ENCODE assay signal across 15 cellular contexts in genomic region chr17:43871947-43872690, GRCh38. TPM values are rescaled to one million over a fixed set of nuclear protein-coding genes. Genes with fewer than 3 reads are reported as not detected.
DNase-seq lines count a peak whose midpoint lies in the region; ATAC-seq, FAIRE-seq and TF ChIP-seq lines count a peak whose summit lies in the region.
"Had no signal": no experiment of that assay in that cellular context is flagged by ENCODE, and none has a peak within 500 bp of the region (broad histone marks: within the 10 kb centered on the region; RNA-seq: fewer than 3 reads in every experiment).

No MANE protein-coding gene starts in this region.

- no peak for ATAC-seq in A549
- ATAC-seq in HG03442 (IDR thresholded peaks at IDR 0.05; ENCODE audit: unreplicated experiment), result no peak
- ATAC-seq: T-cell had no signal

- no peak overlapping the region for H3K14ac ChIP-seq in mesenchymal stem cell (ENCODE audit: low read length in 2 of 2)

- no peaks in the 10 kb centered on the region for H3K36me3 ChIP-seq in MM.1S (replicated peaks; ENCODE audit: insufficient read depth, low read length)
- H3K36me3 ChIP-seq in bronchial epithelial cell (ENCODE audit: control insufficient read depth, insufficient read depth, low read length), result no peaks in the 10 kb centered on the region
- H3K36me3 ChIP-seq in mesenchymal stem cell (ENCODE audit: control insufficient read depth in 1 of 2, insufficient read depth in 2 of 2, low read depth in 1 of 2, low read length in 2 of 2), result no peaks in the 10 kb centered on the region
- H3K36me3 ChIP-seq in esophagus squamous epithelium, result no peaks in the 10 kb centered on the region

- no peak overlapping the region for H2AK5ac ChIP-seq in mesenchymal stem cell (ENCODE audit: low read length, severe bottlenecking)

- FAIRE-seq in A549 (lab: Jason Lieb, UNC) (no peak), bronchial epithelial cell (lab: Jason Lieb, UNC) (no peak)
- FAIRE-seq: endometrium, urothelium cell line had no signal

- POLR2A ChIA-PET in A549 (lab: Yijun Ruan, JAX), result no interaction called here

- H3K9me3 ChIP-seq in A549 (no peaks in the 10 kb centered on the region), MM.1S (replicated peaks; ENCODE audit: insufficient read depth, low read length) (no peaks in the 10 kb centered on the region), mesenchymal stem cell (ENCODE audit: control insufficient read depth, low read length) (no peaks in the 10 kb centered on the region), esophagus squamous epithelium (no peaks in the 10 kb centered on the region)
- H3K9me3 ChIP-seq: heart right ventricle had no signal

- peak overlapping the region; percentile 34; the same call in 2 of the 3 replicates for H3K4me2 ChIP-seq in A549
- H3K4me2 ChIP-seq in MM.1S (ENCODE audit: low read depth, low read length), result peak overlapping the region; percentile 62
- no peak overlapping the region for H3K4me2 ChIP-seq in mesenchymal stem cell (ENCODE audit: low read length, poor library complexity, severe bottlenecking)

- CTCF ChIA-PET in A549 (lab: Yijun Ruan, JAX), result interaction anchor here (1.3 to 1.8 kb wide), 3 partner anchors 31 to 169 kb away, joined by 3 to 5 read pairs (median 4); no protein-coding TSS in a partner anchor

- H3K27ac ChIP-seq in A549 (no peak overlapping the region), MM.1S (ENCODE audit: low read length) (no peak overlapping the region), mesenchymal stem cell (ENCODE audit: low read length, poor library complexity, severe bottlenecking) (no peak overlapping the region), esophagus squamous epithelium (no peak overlapping the region)

- no peak for TF ChIP-seq EP300 in A549 (IDR thresholded peaks at IDR 0.05)

- no peaks in the 10 kb centered on the region for H4K20me1 ChIP-seq in MM.1S (ENCODE audit: insufficient read depth, low read length)

- no peaks in the 10 kb centered on the region for H3K79me1 ChIP-seq in mesenchymal stem cell (replicated peaks; ENCODE audit: low read length, poor library complexity, severe bottlenecking)

- peak overlapping the region in 1 of 2 experiments; percentile 34 for H3K23ac ChIP-seq in mesenchymal stem cell (ENCODE audit: low read length in 2 of 2)

- H3F3A ChIP-seq in MM.1S (ENCODE audit: insufficient read depth, low read length), result no peaks in the 10 kb centered on the region

- no peaks in the 10 kb centered on the region for H3K9me2 ChIP-seq in MM.1S (replicated peaks; ENCODE audit: insufficient read depth, low read length)

- H2BK120ac ChIP-seq in mesenchymal stem cell (ENCODE audit: low read depth, low read length), result no peak overlapping the region

- DNase-seq in A549 (ENCODE audit: low read depth in 1 of 2, low spot score in 1 of 2) (no peak), MM.1S (no peak), bronchial epithelial cell (ENCODE audit: low read depth) (peak; percentile 34), mesenchymal stem cell (no peak), esophagus squamous epithelium (lab: John Stamatoyannopoulos, UW) (no peak), NCI-H526 treated with DMSO at 0.1 percent for 48 hours (lab: John Stamatoyannopoulos, UW) (no peak)
- no peak for DNase-seq in activated T-cell treated with anti-CD3 and anti-CD28 coated beads, Interleukin-2, amount 50 U/mL, for 1 hour
- DNase-seq: activated CD4-positive, alpha-beta T cell treated with anti-CD3 and anti-CD28 coated beads, Interleukin-2, amount 10 ng/mL, durations not matched to agents 24 days and 14 days; heart right ventricle; NCI-H2029; stimulated activated CD4-positive, alpha-beta T cell treated with anti-CD3 and anti-CD28 coated beads, Interleukin-15, amount 100 ng/mL, for 24 hours; T-cell had no signal

- no peak overlapping the region for H3K18ac ChIP-seq in mesenchymal stem cell (ENCODE audit: low read depth in 1 of 2, low read length in 2 of 2)

- no peak overlapping the region for H3K9ac ChIP-seq in MM.1S (ENCODE audit: low read length)
- H3K9ac ChIP-seq in mesenchymal stem cell (ENCODE audit: low read length), result peak overlapping the region; percentile 46

- no peak overlapping the region for H3K4ac ChIP-seq in mesenchymal stem cell (ENCODE audit: low read depth in 1 of 2, low read length in 2 of 2)

- no peak overlapping the region for H2BK12ac ChIP-seq in mesenchymal stem cell (ENCODE audit: low read length in 2 of 2)

- 63% methylated on average over 14 of the region's 14 CpGs for WGBS in A549 (ENCODE audit: missing lambda C conversion rate)
- WGBS in mesenchymal stem cell, result 86% methylated on average over 14 of the region's 14 CpGs
- 29 to 57% methylated on average over 13 of the region's 14 CpGs for WGBS in esophagus squamous epithelium, 2 donors

- TF ChIP-seq CTCF in A549 (IDR thresholded peaks at IDR 0.05) (no peak), MM.1S (IDR thresholded peaks at IDR 0.05; ENCODE audit: low read length) (no peak), bronchial epithelial cell (IDR thresholded peaks at IDR 0.05; ENCODE audit: insufficient read depth, low read length, severe bottlenecking) (no peak), esophagus squamous epithelium (IDR thresholded peaks at IDR 0.05) (no peak)

- no peak overlapping the region for H4K8ac ChIP-seq in mesenchymal stem cell (ENCODE audit: low read length)

- no peak overlapping the region for H3K4me3 ChIP-seq in A549
- no peak overlapping the region; the same call in 1 of the 2 replicates for H3K4me3 ChIP-seq in MM.1S (ENCODE audit: low read length)
- no peak overlapping the region for H3K4me3 ChIP-seq in bronchial epithelial cell (ENCODE audit: low read depth, low read length)
- H3K4me3 ChIP-seq in mesenchymal stem cell (ENCODE audit: insufficient read depth in 1 of 2, low read depth in 1 of 2, low read length in 2 of 2), result peak overlapping the region in 1 of 2 experiments; percentile 75
- H3K4me3 ChIP-seq in esophagus squamous epithelium, result peak overlapping the region in 2 of 4 donors; percentile 15 to 33

- no peak overlapping the region for H2BK15ac ChIP-seq in mesenchymal stem cell (ENCODE audit: low read depth, poor library complexity, severe bottlenecking)

- no peak overlapping the region for H2BK5ac ChIP-seq in mesenchymal stem cell (ENCODE audit: low read depth, low read length, poor library complexity, severe bottlenecking)

- no peak for TF ChIP-seq POLR2A in A549 (IDR thresholded peaks at IDR 0.05; ENCODE audit: low read length)
- no peak for TF ChIP-seq POLR2A in esophagus squamous epithelium (IDR thresholded peaks at IDR 0.05)

- H3K4me1 ChIP-seq in A549 (peaks cover 6% of the 10 kb centered on the region; the same call in 2 of the 3 replicates), MM.1S (ENCODE audit: low read length) (no peaks in the 10 kb centered on the region), mesenchymal stem cell (ENCODE audit: control insufficient read depth, insufficient read depth, low read depth, low read length) (no peaks in the 10 kb centered on the region), esophagus squamous epithelium (peaks cover 0 to 10% (median 4%) of the 10 kb centered on the region in 3 donors)

- no peaks in the 10 kb centered on the region for H3K79me2 ChIP-seq in MM.1S (ENCODE audit: low read length)

- no peak for TF ChIP-seq RAD21 in A549 (conservative IDR thresholded peaks at IDR 0.05 in 1 of 2, IDR thresholded peaks at IDR 0.05 in 1 of 2)

- H2AFZ ChIP-seq in MM.1S (ENCODE audit: low read length), result 0 out of 2 replicates have a peak overlapping the region, but pooled peaks have one; percentile 30
- no peak overlapping the region for H2AFZ ChIP-seq in mesenchymal stem cell (ENCODE audit: low read depth, low read length)

- H4K91ac ChIP-seq in mesenchymal stem cell (ENCODE audit: low read length), result no peak overlapping the region

- intact Hi-C loops in esophagus squamous epithelium (cut with DNase I), result no loop called here

- peaks cover 8% of the 10 kb centered on the region for H3K27me3 ChIP-seq in MM.1S (replicated peaks; ENCODE audit: insufficient read depth, low read length)
- H3K27me3 ChIP-seq in bronchial epithelial cell (ENCODE audit: control insufficient read depth, insufficient read depth, low read length), result peaks cover 7% of the 10 kb centered on the region
- H3K27me3 ChIP-seq in mesenchymal stem cell (ENCODE audit: control insufficient read depth in 1 of 2, insufficient read depth in 1 of 2, low read length in 2 of 2), result peaks cover 37 to 65% of the 10 kb centered on the region in 2 experiments
- peaks cover 0 to 17% (median 0%) of the 10 kb centered on the region in 4 donors for H3K27me3 ChIP-seq in esophagus squamous epithelium
- H3K27me3 ChIP-seq: heart right ventricle had no signal

TF ChIP-seq in A549, 52 proteins besides CTCF, POLR2A, EP300 and RAD21 (continues in another document):
- no peak for TF ChIP-seq POLR2AphosphoS2 (conservative IDR thresholded peaks at IDR 0.05; ENCODE audit: low read length)

RNA-seq across cellular contexts. Expression of gene CD300LG, which starts 25.1 kb away (rescaled TPM):
- polyA plus RNA-seq in A549 (2011; rRNA removed) (not detected in 2 replicates), A549 (2017; fragmentation: RNase III; extraction: RNeasy Plus Mini Kit Qiagen cat#74134 plus additional on column Dnase treatment) (not detected in 3 replicates)
- polyA plus RNA-seq in A549 (2012; cell fraction: cytosol; rRNA removed), result 0.03 TPM in 1 of 2 replicates, not detected in the other
- not detected in 2 replicates for polyA plus RNA-seq in A549 (2012; cell fraction: nucleus; rRNA removed)
- polyA minus RNA-seq in A549 (2011; rRNA and poly(A)+ RNA removed), result not detected in 2 replicates
- total RNA-seq in bronchial epithelial cell (not detected in 2 replicates), esophagus squamous epithelium (1 to 10 TPM in 2 of 4 donors, under 1 TPM in 2; 0.30 to 2.3 (median 0.94) TPM)
- polyA plus RNA-seq in mesenchymal stem cell (2013, experiment 1 of 2), result not detected
- polyA plus RNA-seq in mesenchymal stem cell (2013, experiment 2 of 2), result not detected
- total RNA-seq: activated CD4-positive, alpha-beta T cell treated with anti-CD3 and anti-CD28 coated beads, Interleukin-2, amount 10 ng/mL, durations not matched to agents 24 days and 14 days; T-cell had no signal

RNA-seq across cellular contexts. Expression of gene MPP2, which starts 35.2 kb away (rescaled TPM):
- 3.8 and 4.1 TPM in 2 replicates for polyA plus RNA-seq in A549 (2011; rRNA removed)
- polyA plus RNA-seq in A549 (2012; cell fraction: cytosol; rRNA removed), result 7.0 and 7.5 TPM in 2 replicates
- 8.6 and 10.5 TPM in 2 replicates for polyA plus RNA-seq in A549 (2012; cell fraction: nucleus; rRNA removed)
- 3.4 to 4.2 TPM (median 3.7 TPM) in 3 replicates for polyA plus RNA-seq in A549 (2017; fragmentation: RNase III; extraction: RNeasy Plus Mini Kit Qiagen cat#74134 plus additional on column Dnase treatment)
- polyA minus RNA-seq in A549 (2011; rRNA and poly(A)+ RNA removed), result 7.3 and 7.4 TPM in 2 replicates
- 0.13 and 0.26 TPM in 2 replicates for total RNA-seq in bronchial epithelial cell
- 0.59 TPM for polyA plus RNA-seq in mesenchymal stem cell (2013, experiment 1 of 2)
- polyA plus RNA-seq in mesenchymal stem cell (2013, experiment 2 of 2), result 0.59 TPM
- total RNA-seq in esophagus squamous epithelium, result 1 to 10 TPM in 1 of 4 donors, under 1 TPM in 3; 0.18 to 3.6 (median 0.54) TPM

RNA-seq across cellular contexts. Expression of gene MPP3, which starts 39.2 kb away (rescaled TPM):
- 15.5 and 20.3 TPM in 2 replicates for polyA plus RNA-seq in A549 (2011; rRNA removed)
- polyA plus RNA-seq in A549 (2012; cell fraction: cytosol; rRNA removed), result 22.5 and 23.2 TPM in 2 replicates
- polyA plus RNA-seq in A549 (2012; cell fraction: nucleus; rRNA removed), result 121 and 123 TPM in 2 replicates
- polyA plus RNA-seq in A549 (2017; fragmentation: RNase III; extraction: RNeasy Plus Mini Kit Qiagen cat#74134 plus additional on column Dnase treatment), result 21.4 to 27.4 TPM (median 25.3 TPM) in 3 replicates
- 11.6 and 14.8 TPM in 2 replicates for polyA minus RNA-seq in A549 (2011; rRNA and poly(A)+ RNA removed)
- total RNA-seq in bronchial epithelial cell, result 7.2 and 9.7 TPM in 2 replicates
- polyA plus RNA-seq in mesenchymal stem cell (2013, experiment 1 of 2), result 3.1 TPM
- 3.2 TPM for polyA plus RNA-seq in mesenchymal stem cell (2013, experiment 2 of 2)
- total RNA-seq in esophagus squamous epithelium, result 10 to 100 TPM in 1 of 4 donors, 1 to 10 TPM in 3; 5.9 to 15.8 (median 9.0) TPM
